1 cellular context compared by ENCODE assay signal in genomic region chr9:93133641-93134017, GRCh38.
A peak's percentile ranks its signal among the peaks of the same experiment; 100 is the strongest.
TF ChIP-seq lines count a peak whose summit lies in the region.

No MANE protein-coding gene starts in this region.

TF ChIP-seq in A549, 52 proteins besides CTCF, POLR2A, EP300 and RAD21 (continued from another document):
- TF ChIP-seq REST (IDR thresholded peaks at IDR 0.05), result peak; percentile 31; the same call in 1 of the 2 replicates
- TF ChIP-seq CEBPB (IDR thresholded peaks at IDR 0.05), result 0 out of 4 replicates have a peak, but pooled peaks of 1 of the 2 experiments have one; percentile 9
